25 cellular contexts compared by ENCODE assay signal in genomic region chr2:140033638-140034037, GRCh38.
"Had no signal": no experiment of that assay in that cellular context is flagged by ENCODE, and none has a peak within 500 bp of the region (broad histone marks: within the 10 kb centered on the region; RNA-seq: fewer than 3 reads in every experiment).

No MANE protein-coding gene starts in this region.

- H3K27ac Mint-ChIP-seq: dendritic cell treated with granulocyte-macrophage colony-stimulating factor and Interleukin-4, amounts not matched to agents 40 ng/mL and 50 ng/mL, for 4 days; effector memory CD8-positive, alpha-beta T cell; endodermal cell had no signal

- H3K27ac ChIP-seq: colonic mucosa, coronary artery, dorsolateral prefrontal cortex, epithelial cell of prostate, esophagus muscularis mucosa, esophagus squamous epithelium, foreskin keratinocyte, gastrocnemius medialis, gastroesophageal sphincter, heart left ventricle, heart right ventricle had no signal

- H3K4me3 Mint-ChIP-seq: dendritic cell treated with granulocyte-macrophage colony-stimulating factor and Interleukin-4, amounts not matched to agents 40 ng/mL and 50 ng/mL, for 4 days; effector memory CD8-positive, alpha-beta T cell; endodermal cell had no signal

- H3K4me1 ChIP-seq: colonic mucosa, esophagus muscularis mucosa, esophagus squamous epithelium, foreskin keratinocyte, gastrocnemius medialis, gastroesophageal sphincter, heart left ventricle, heart right ventricle had no signal

- H3K27me3 ChIP-seq: colonic mucosa, dorsolateral prefrontal cortex, esophagus muscularis mucosa, esophagus squamous epithelium, foreskin keratinocyte, gastrocnemius medialis, gastroesophageal sphincter, heart left ventricle, heart right ventricle had no signal

- DNase-seq: colonic mucosa; cortex of kidney; dermis blood vessel endothelial cell; dorsolateral prefrontal cortex; effector CD4-positive, alpha-beta T cell; effector CD8-positive, alpha-beta T cell; effector memory CD4-positive, alpha-beta T cell; effector memory CD8-positive, alpha-beta T cell; endodermal cell; erythroblast; esophagus squamous epithelium; foreskin fibroblast; foreskin keratinocyte; foreskin melanocyte; gastrocnemius medialis; glutamatergic neuron; head of caudate nucleus; heart left ventricle; heart right ventricle had no signal

- ATAC-seq: effector memory CD8-positive, alpha-beta T cell; esophagus mucosa; foreskin keratinocyte; gastrocnemius medialis; gastroesophageal sphincter; heart left ventricle; heart right ventricle had no signal

- H3K27me3 Mint-ChIP-seq: dendritic cell treated with granulocyte-macrophage colony-stimulating factor and Interleukin-4, amounts not matched to agents 40 ng/mL and 50 ng/mL, for 4 days; effector memory CD8-positive, alpha-beta T cell had no signal

- H3K4me3 ChIP-seq: colonic mucosa, coronary artery, dorsolateral prefrontal cortex, esophagus muscularis mucosa, esophagus squamous epithelium, gastrocnemius medialis, gastroesophageal sphincter, heart left ventricle, heart right ventricle had no signal

- H3K36me3 ChIP-seq: colonic mucosa, esophagus muscularis mucosa, esophagus squamous epithelium, gastrocnemius medialis, gastroesophageal sphincter, heart left ventricle, heart right ventricle had no signal
